ENCODE assay signal across 13 cellular contexts in genomic region chr11:113162590-113162961, GRCh38.
A peak's percentile ranks its signal among the peaks of the same experiment; 100 is the strongest.
DNase-seq lines count a peak whose midpoint lies in the region; FAIRE-seq and TF ChIP-seq lines count a peak whose summit lies in the region.
"Had no signal": no experiment of that assay in that cellular context is flagged by ENCODE, and none has a peak within 500 bp of the region (broad histone marks: within the 10 kb centered on the region; RNA-seq: fewer than 3 reads in every experiment).

No MANE protein-coding gene starts in this region.

- in situ Hi-C loops in mammary epithelial cell (cut with MboI; ENCODE audit: low sequenced_read_pairs in 2 of 2): no loop called here

- H3K27ac Mint-ChIP-seq in activated T-helper 2 cell treated with anti-CD3 and anti-CD28 coated beads, Interferon-gamma antibody, Interleukin-2, Interleukin-4, amounts not matched to agents 10 μg/mL and 5 μg/mL and 100 μg/mL, durations not matched to agents 14 hours and 24 hours and 36 hours: no peak overlapping the region
- H3K27ac Mint-ChIP-seq: activated B cell treated with CpG ODN at 0.5 μM for 24 hours; activated naive CD4-positive, alpha-beta T cell treated with anti-CD3 and anti-CD28 coated beads, Interleukin-2, amount 50 U/mL, for 24 hours; naive B cell had no signal

- no peak for TF ChIP-seq POLR2A in testis (IDR thresholded peaks at IDR 0.05)
- TF ChIP-seq POLR2A in GM12892 (IDR thresholded peaks at IDR 0.05; ENCODE audit: low read depth, low read length): no peak

- H3K4me1 Mint-ChIP-seq in activated T-helper 2 cell treated with anti-CD3 and anti-CD28 coated beads, Interferon-gamma antibody, Interleukin-2, Interleukin-4, amounts not matched to agents 10 μg/mL and 5 μg/mL and 100 μg/mL, durations not matched to agents 14 hours and 24 hours and 36 hours (ENCODE audit: low read depth): no peaks in the 10 kb centered on the region
- H3K4me1 Mint-ChIP-seq: activated B cell treated with CpG ODN at 0.5 μM for 24 hours; activated naive CD4-positive, alpha-beta T cell treated with anti-CD3 and anti-CD28 coated beads, Interleukin-2, amount 50 U/mL, for 24 hours; naive B cell had no signal

- no peak overlapping the region for H3K9ac ChIP-seq in mammary epithelial cell (ENCODE audit: insufficient read depth, low read length)

- H4K20me1 ChIP-seq in mammary epithelial cell (ENCODE audit: insufficient read depth, low read length): no peaks in the 10 kb centered on the region

- H3K4me3 ChIP-seq in testis (no peak overlapping the region), mammary epithelial cell (replicated peaks in 1 of 3; ENCODE audit: insufficient read depth in 1 of 3, low read depth in 2 of 3, low read length in 3 of 3) (no peak overlapping the region)

- H3K4me3 Mint-ChIP-seq in activated T-helper 2 cell treated with anti-CD3 and anti-CD28 coated beads, Interferon-gamma antibody, Interleukin-2, Interleukin-4, amounts not matched to agents 10 μg/mL and 5 μg/mL and 100 μg/mL, durations not matched to agents 14 hours and 24 hours and 36 hours (ENCODE audit: low read depth): no peak overlapping the region
- H3K4me3 Mint-ChIP-seq: activated B cell treated with CpG ODN at 0.5 μM for 24 hours; activated naive CD4-positive, alpha-beta T cell treated with anti-CD3 and anti-CD28 coated beads, Interleukin-2, amount 50 U/mL, for 24 hours; naive B cell had no signal

- dilution Hi-C loops in mammary epithelial cell (cut with HindIII; ENCODE audit: low sequenced_read_pairs): no loop called here

- FAIRE-seq in GM12892 (lab: Jason Lieb, UNC): no peak

- DNase-seq in DMS 273 (lab: John Stamatoyannopoulos, UW; ENCODE audit: unreplicated experiment) (peak; percentile 46), DMS 273 treated with DMSO at 0.1 percent for 48 hours (lab: John Stamatoyannopoulos, UW) (no peak), amygdala (lab: John Stamatoyannopoulos, UW) (peak in 34 of 56 donors; percentile 19 to 80 (median 50)), hippocampal formation (lab: John Stamatoyannopoulos, UW) (peak; percentile 50 to 77), testis (peak; percentile 49), GM12892 (ENCODE audit: insufficient read length) (no peak), mammary epithelial cell (no peak)
- DNase-seq in activated T-helper 2 cell treated with anti-CD3 and anti-CD28 coated beads, Interferon-gamma antibody, Interleukin-2, Interleukin-4, amounts not matched to agents 10 μg/mL and 5 μg/mL and 100 μg/mL, durations not matched to agents 14 hours and 24 hours and 36 hours (ENCODE audit: low spot score): no peak
- DNase-seq: 8988T, activated B cell treated with CpG ODN at 0.5 μM for 24 hours, naive B cell, NCI-H345 had no signal

- no peaks in the 10 kb centered on the region for H3K36me3 Mint-ChIP-seq in activated T-helper 2 cell treated with anti-CD3 and anti-CD28 coated beads, Interferon-gamma antibody, Interleukin-2, Interleukin-4, amounts not matched to agents 10 μg/mL and 5 μg/mL and 100 μg/mL, durations not matched to agents 14 hours and 24 hours and 36 hours (ENCODE audit: low read depth)
- H3K36me3 Mint-ChIP-seq: activated naive CD4-positive, alpha-beta T cell treated with anti-CD3 and anti-CD28 coated beads, Interleukin-2, amount 50 U/mL, for 24 hours; naive B cell had no signal

- TF ChIP-seq CTCF in testis (IDR thresholded peaks at IDR 0.05) (peak in 2 of 3 experiments; percentile 44 to 54), mammary epithelial cell (conservative IDR thresholded peaks at IDR 0.05 in 1 of 2, IDR thresholded peaks at IDR 0.05 in 1 of 2; ENCODE audit: extremely low read depth in 1 of 2, insufficient read depth in 1 of 2, low read depth in 1 of 2, low read length in 2 of 2) (no peak)

- no peak overlapping the region for H3K4me2 ChIP-seq in mammary epithelial cell (ENCODE audit: insufficient read depth, low read depth, low read length)

- no peaks in the 10 kb centered on the region for H3K79me2 ChIP-seq in mammary epithelial cell (ENCODE audit: insufficient read depth, low read length)

- CTCF ChIA-PET in mammary epithelial cell (lab: Charles Lee; ENCODE audit: low non-redundant PET): no interaction called here

- no peaks in the 10 kb centered on the region for H3K36me3 ChIP-seq in testis (ENCODE audit: low read depth, missing control alignments)
- no peaks in the 10 kb centered on the region for H3K36me3 ChIP-seq in mammary epithelial cell (ENCODE audit: insufficient read depth, low read length)

- H3K4me1 ChIP-seq in testis: peaks cover 24% of the 10 kb centered on the region
- H3K4me1 ChIP-seq in mammary epithelial cell (ENCODE audit: insufficient read depth, low read length): no peaks in the 10 kb centered on the region

- no TSS peak for BruUV-seq in mammary epithelial cell (replicated peaks; lab: Mats Ljungman, UMichigan)

- intact Hi-C loops in testis (cut with DNase I; ENCODE audit: low total_unique reads) (no loop called here), mammary epithelial cell (cut with micrococcal nuclease) (no loop called here)
- intact Hi-C loops in activated T-helper 2 cell treated with anti-CD3 and anti-CD28 coated beads, Interferon-gamma antibody, Interleukin-2, Interleukin-4, amounts not matched to agents 10 μg/mL and 5 μg/mL and 100 μg/mL, durations not matched to agents 14 hours and 24 hours and 36 hours (cut with micrococcal nuclease): no loop called here

- no peak overlapping the region for H2AFZ ChIP-seq in mammary epithelial cell (ENCODE audit: low read depth, low read length)

- H3K9me3 ChIP-seq in testis (no peaks in the 10 kb centered on the region), mammary epithelial cell (replicated peaks; ENCODE audit: insufficient read depth, low read length) (no peaks in the 10 kb centered on the region)

- H3K27me3 ChIP-seq in testis (no peaks in the 10 kb centered on the region), mammary epithelial cell (ENCODE audit: insufficient read depth, low read length) (no peaks in the 10 kb centered on the region)

- H3K9me3 Mint-ChIP-seq in activated T-helper 2 cell treated with anti-CD3 and anti-CD28 coated beads, Interferon-gamma antibody, Interleukin-2, Interleukin-4, amounts not matched to agents 10 μg/mL and 5 μg/mL and 100 μg/mL, durations not matched to agents 14 hours and 24 hours and 36 hours: no peaks in the 10 kb centered on the region
- H3K9me3 Mint-ChIP-seq: activated B cell treated with CpG ODN at 0.5 μM for 24 hours; activated naive CD4-positive, alpha-beta T cell treated with anti-CD3 and anti-CD28 coated beads, Interleukin-2, amount 50 U/mL, for 24 hours had no signal

- H3K27ac ChIP-seq in testis: no peak overlapping the region
- H3K27ac ChIP-seq in mammary epithelial cell (ENCODE audit: insufficient read depth, low read depth, low read length): no peak overlapping the region

- H3K27me3 Mint-ChIP-seq in activated T-helper 2 cell treated with anti-CD3 and anti-CD28 coated beads, Interferon-gamma antibody, Interleukin-2, Interleukin-4, amounts not matched to agents 10 μg/mL and 5 μg/mL and 100 μg/mL, durations not matched to agents 14 hours and 24 hours and 36 hours (ENCODE audit: low read depth): peaks cover 1% of the 10 kb centered on the region
- H3K27me3 Mint-ChIP-seq: activated B cell treated with CpG ODN at 0.5 μM for 24 hours had no signal

- WGBS in testis, 2 donors: 53 to 59% methylated on average over 10 of the region's 10 CpGs
- 95% methylated on average over 10 of the region's 10 CpGs for WGBS in mammary epithelial cell (ENCODE audit: low coverage, missing lambda C conversion rate)

Comparison
In these comparisons a context has a peak if more than half of its experiments do, and no peak if none do; other contexts are left out.
1. DNase-seq: peak in DMS 273 (single experiment), amygdala (34 of 56), hippocampal formation (2 of 2) and testis (single experiment); none in DMS 273 treated with DMSO at 0.1 percent for 48 hours (single experiment), activated T-helper 2 cell treated with anti-CD3 and anti-CD28 coated beads, Interferon-gamma antibody, Interleukin-2, Interleukin-4, amounts not matched to agents 10 μg/mL and 5 μg/mL and 100 μg/mL, durations not matched to agents 14 hours and 24 hours and 36 hours (single experiment), GM12892 (single experiment) and mammary epithelial cell (single experiment).
2. CTCF ChIP-seq: peak in testis (2 of 3); none in mammary epithelial cell (0 of 2).